ENCODE assay signal across 14 cellular contexts in the genomic region with DNA sequence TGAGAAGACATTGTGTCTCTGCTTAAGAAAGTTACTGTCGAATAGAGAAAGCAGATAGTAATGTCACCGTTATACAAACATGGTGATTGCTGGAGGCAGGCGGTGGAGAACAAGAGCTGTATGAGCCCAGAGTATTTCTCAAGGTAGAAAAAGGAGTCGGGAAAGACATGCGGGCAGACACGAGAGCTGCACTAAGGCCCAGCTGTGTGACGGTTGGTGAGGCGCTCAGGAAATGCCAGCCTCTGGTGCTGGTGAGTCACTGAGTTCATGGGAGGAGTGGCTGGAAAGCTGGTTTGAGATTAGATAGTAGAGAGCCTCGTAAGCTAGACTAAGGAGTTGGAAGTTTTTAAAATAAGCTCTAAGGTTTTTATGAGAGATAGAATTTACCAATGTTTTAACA.
A peak's percentile ranks its signal among the peaks of the same experiment; 100 is the strongest.
DNase-seq lines count a peak whose midpoint lies in the region; ATAC-seq, FAIRE-seq and TF ChIP-seq lines count a peak whose summit lies in the region.
"Had no signal": no experiment of that assay in that cellular context is flagged by ENCODE, and none has a peak within 500 bp of the region (broad histone marks: within the 10 kb centered on the region; RNA-seq: fewer than 3 reads in every experiment).

No MANE protein-coding gene starts in this region.

- TF ChIP-seq CTCF in H9 (conservative IDR thresholded peaks at IDR 0.05) (no peak), endothelial cell of umbilical vein (IDR thresholded peaks at IDR 0.05; ENCODE audit: extremely low read depth in 1 of 2, insufficient read depth in 1 of 2, low read depth in 1 of 2, low read length in 2 of 2) (no peak), omental fat pad (IDR thresholded peaks at IDR 0.05) (no peak), vagina (IDR thresholded peaks at IDR 0.05) (no peak)

- no peak overlapping the region for H4K91ac ChIP-seq in H9 (ENCODE audit: insufficient read length, low read depth, low read length)

- no peaks in the 10 kb centered on the region for H3K9me3 Mint-ChIP-seq in H9
- H3K9me3 Mint-ChIP-seq: memory B cell had no signal

- no CpG with 5 or more reads among the region's 9 CpGs for WGBS in H9 (ENCODE audit: extremely low coverage, insufficient read length, low lambda C conversion rate)

- peak; percentile 91 for FAIRE-seq in endothelial cell of umbilical vein (lab: Jason Lieb, UNC)
- FAIRE-seq: HepG2 had no signal

- no peaks in the 10 kb centered on the region for H3K79me2 ChIP-seq in H9 (ENCODE audit: insufficient read depth, low read length)
- no peaks in the 10 kb centered on the region for H3K79me2 ChIP-seq in endothelial cell of umbilical vein (ENCODE audit: control insufficient read depth, insufficient read depth, low read length)

- no peak overlapping the region for H3T11ph ChIP-seq in H9 (ENCODE audit: low read length)

- no peak overlapping the region for H2BK120ac ChIP-seq in H9 (ENCODE audit: low read depth, low read length, poor library complexity, severe bottlenecking)

- H3K4me1 Mint-ChIP-seq in H9 = peaks cover 0 to 4% of the 10 kb centered on the region in 2 experiments; a peak in 1 of 4 replicates

- H3K4me2 ChIP-seq in H9 (ENCODE audit: insufficient read depth, insufficient read length, low read length) (no peak overlapping the region), endothelial cell of umbilical vein (ENCODE audit: insufficient read depth, low read length) (peak overlapping the region; percentile 26)

- H4K8ac ChIP-seq in H9 (replicated peaks; ENCODE audit: insufficient read length, low read depth, low read length) = no peak overlapping the region

- H3K4me3 ChIP-seq in endothelial cell of umbilical vein (replicated peaks in 1 of 3; ENCODE audit: insufficient read depth in 1 of 3, low read depth in 1 of 3, low read length in 3 of 3) = no peak overlapping the region
- H3K4me3 ChIP-seq in vagina = no peak overlapping the region
- H3K4me3 ChIP-seq: breast epithelium, sigmoid colon had no signal

- DNase-seq in H9 (peak; percentile 29), RKO (ENCODE audit: low spot score) (peak; percentile 28), endothelial cell of umbilical vein (ENCODE audit: low read depth, low spot score) (peak; percentile 70), omental fat pad (ENCODE audit: low spot score) (no peak), vagina (ENCODE audit: extremely low spot score in 2 of 2) (no peak)
- DNase-seq: foreskin melanocyte, sigmoid colon, T-helper 1 cell had no signal

- no peak overlapping the region for H3K23ac ChIP-seq in H9 (ENCODE audit: insufficient read length, low read depth, low read length)

- H4K5ac ChIP-seq in H9 (ENCODE audit: insufficient read length, low read depth, low read length) = no peak overlapping the region

- no peak overlapping the region for H3K14ac ChIP-seq in H9 (ENCODE audit: insufficient read depth, low read length)

- no peaks in the 10 kb centered on the region for H3K9me3 ChIP-seq in H9 (ENCODE audit: control insufficient read depth, low read depth, low read length)
- H3K9me3 ChIP-seq in endothelial cell of umbilical vein (replicated peaks; ENCODE audit: control insufficient read depth, insufficient read depth, low read length) = no peaks in the 10 kb centered on the region
- H3K9me3 ChIP-seq in vagina = no peaks in the 10 kb centered on the region
- H3K9me3 ChIP-seq: breast epithelium, sigmoid colon had no signal

- H3K27ac Mint-ChIP-seq in H9 = no peak overlapping the region
- H3K27ac Mint-ChIP-seq: memory B cell had no signal

- no peak overlapping the region for H3K56ac ChIP-seq in H9 (ENCODE audit: insufficient read length, low read depth, low read length)

- H4K20me1 ChIP-seq in H9 (ENCODE audit: control insufficient read depth, insufficient read depth, insufficient read length) (no peaks in the 10 kb centered on the region), endothelial cell of umbilical vein (replicated peaks; ENCODE audit: control insufficient read depth, extremely low read depth, insufficient read depth, low read length) (no peaks in the 10 kb centered on the region)

- no peak overlapping the region for H2AK5ac ChIP-seq in H9 (ENCODE audit: insufficient read length, low read length)

- ATAC-seq in omental fat pad (ENCODE audit: low FRiP score) = peak; percentile 48
- ATAC-seq in HG03095 (IDR thresholded peaks at IDR 0.05; ENCODE audit: unreplicated experiment) = no peak
- no peak for ATAC-seq in GM21528 (IDR thresholded peaks at IDR 0.05; ENCODE audit: low FRiP score, unreplicated experiment)
- no peak for ATAC-seq in GM21619 (IDR thresholded peaks at IDR 0.05; ENCODE audit: unreplicated experiment)

- dilution Hi-C loops in endothelial cell of umbilical vein (cut with MboI; ENCODE audit: extremely low pct_ligation_motif_present, low sequenced_read_pairs) = no loop called here

- no peak overlapping the region for H2BK20ac ChIP-seq in H9 (ENCODE audit: low read depth, low read length, poor library complexity, severe bottlenecking)

- no peaks in the 10 kb centered on the region for H3K23me2 ChIP-seq in H9 (ENCODE audit: insufficient read length, low read depth, low read length, poor library complexity, severe bottlenecking)

- peaks cover 0 to 2% (median 0%) of the 10 kb centered on the region in 3 experiments; a peak in 1 of 7 replicates for H3K36me3 Mint-ChIP-seq in H9 (ENCODE audit: insufficient read depth in 1 of 3, low read depth in 3 of 3)

- TF ChIP-seq POLR2A in endothelial cell of umbilical vein (IDR thresholded peaks at IDR 0.05; ENCODE audit: low read depth, low read length) (no peak), vagina (IDR thresholded peaks at IDR 0.05) (no peak)

- no peak overlapping the region for H2BK12ac ChIP-seq in H9 (ENCODE audit: insufficient read length, low read depth, low read length)

- peaks cover 2% of the 10 kb centered on the region for H3K27me3 Mint-ChIP-seq in H9 (ENCODE audit: low read depth)

- H2BK15ac ChIP-seq in H9 (ENCODE audit: low read depth, low read length) = no peak overlapping the region

- no peak overlapping the region for H3K4ac ChIP-seq in H9 (ENCODE audit: low read depth, low read length)

- no TSS peak for BruUV-seq in endothelial cell of umbilical vein (replicated peaks; lab: Mats Ljungman, UMichigan)

- H2BK5ac ChIP-seq in H9 (ENCODE audit: insufficient read length, low read length) = no peak overlapping the region

- no peak overlapping the region for H3K4me3 Mint-ChIP-seq in H9
- H3K4me3 Mint-ChIP-seq: memory B cell had no signal

- H3K9ac ChIP-seq in H9 (ENCODE audit: extremely low read depth, insufficient read length, low read length) (no peak overlapping the region), endothelial cell of umbilical vein (replicated peaks; ENCODE audit: extremely low read depth, insufficient read depth, low read length) (no peak overlapping the region)

- POLR2A ChIA-PET in endothelial cell of umbilical vein (lab: Charles Lee) = interaction anchor here (0.9 kb wide), 1 partner anchor 390 kb away, joined by 5 read pairs; no protein-coding TSS in a partner anchor

- H3K27me3 ChIP-seq in H9 (ENCODE audit: insufficient read depth, low read length) (no peaks in the 10 kb centered on the region), endothelial cell of umbilical vein (ENCODE audit: control insufficient read depth in 2 of 2, insufficient read depth in 2 of 2, low read length in 2 of 2) (no peaks in the 10 kb centered on the region), vagina (no peaks in the 10 kb centered on the region)
- H3K27me3 ChIP-seq: breast epithelium, sigmoid colon had no signal

- no peak overlapping the region for H3K18ac ChIP-seq in H9 (ENCODE audit: insufficient read length, low read depth, low read length)

- H3K4me1 ChIP-seq in H9 (ENCODE audit: insufficient read depth, low read length) (no peaks in the 10 kb centered on the region), endothelial cell of umbilical vein (ENCODE audit: control insufficient read depth, extremely low read depth, insufficient read depth, low read length) (peaks cover 8% of the 10 kb centered on the region), vagina (peaks cover 5% of the 10 kb centered on the region)
- H3K4me1 ChIP-seq: breast epithelium had no signal

- H2AFZ ChIP-seq in H9 (ENCODE audit: low read length) (no peak overlapping the region), endothelial cell of umbilical vein (ENCODE audit: low read depth, low read length) (peak overlapping the region; percentile 81)

- CTCF ChIA-PET in endothelial cell of umbilical vein (lab: Charles Lee) = interaction anchor here (1.1 to 1.2 kb wide), 2 partner anchors 10 to 390 kb away, joined by 3 to 6 read pairs; no protein-coding TSS in a partner anchor

- no peaks in the 10 kb centered on the region for H3K79me1 ChIP-seq in H9 (ENCODE audit: insufficient read depth, low read depth, low read length, poor library complexity, severe bottlenecking)

- no peaks in the 10 kb centered on the region for H3K9me1 ChIP-seq in endothelial cell of umbilical vein (replicated peaks; ENCODE audit: control insufficient read depth, extremely low read depth, insufficient read depth, low read length)

- H3K36me3 ChIP-seq in endothelial cell of umbilical vein (ENCODE audit: control insufficient read depth in 2 of 2, extremely low read depth in 1 of 2, insufficient read depth in 2 of 2, low read length in 2 of 2) (no peaks in the 10 kb centered on the region), vagina (no peaks in the 10 kb centered on the region)
- H3K36me3 ChIP-seq: breast epithelium, sigmoid colon had no signal

- no peak overlapping the region for H3K27ac ChIP-seq in H9 (ENCODE audit: insufficient read length, low read depth, low read length)
- peak overlapping the region; percentile 49 for H3K27ac ChIP-seq in endothelial cell of umbilical vein (ENCODE audit: insufficient read depth, low read depth, low read length)
- no peak overlapping the region for H3K27ac ChIP-seq in vagina
- H3K27ac ChIP-seq: breast epithelium, sigmoid colon had no signal

- intact Hi-C loops in endothelial cell of umbilical vein (cut with micrococcal nuclease) (loop anchor here (1.0 to 5.0 kb wide), 4 partner anchors 44 to 494 kb away; no protein-coding TSS in a partner anchor), vagina (cut with DNase I) (no loop called here)

TF ChIP-seq in endothelial cell of umbilical vein, 7 proteins besides CTCF, POLR2A, EP300 and RAD21:
- TF ChIP-seq, protein P1, sequence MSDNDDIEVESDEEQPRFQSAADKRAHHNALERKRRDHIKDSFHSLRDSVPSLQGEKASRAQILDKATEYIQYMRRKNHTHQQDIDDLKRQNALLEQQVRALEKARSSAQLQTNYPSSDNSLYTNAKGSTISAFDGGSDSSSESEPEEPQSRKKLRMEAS (IDR thresholded peaks at IDR 0.05; ENCODE audit: insufficient read depth, insufficient read length) = no peak
- peak; percentile 72 for TF ChIP-seq JUN (IDR thresholded peaks at IDR 0.05; ENCODE audit: borderline replicate concordance, insufficient read depth, insufficient read length, low read depth)
- TF ChIP-seq GATA2 (IDR thresholded peaks at IDR 0.05; ENCODE audit: insufficient read depth, insufficient read length, low read depth, low read length) = peak; percentile 61
- peak; percentile 40 for TF ChIP-seq POLR2AphosphoS5 (IDR thresholded peaks at IDR 0.05; ENCODE audit: insufficient read depth, low read depth, low read length)
- no peak for TF ChIP-seq MYC (IDR thresholded peaks at IDR 0.05; ENCODE audit: low read depth, low read length)
- TF ChIP-seq EZH2 (IDR thresholded peaks at IDR 0.05; ENCODE audit: borderline replicate concordance, low read depth, low read length, severe bottlenecking) = no peak
- TF ChIP-seq FOS (IDR thresholded peaks at IDR 0.05; ENCODE audit: borderline replicate concordance, insufficient read depth, low read length) = peak; percentile 84

Comparison
In these comparisons a context has a peak if more than half of its experiments do, and no peak if none do; other contexts are left out.
1. DNase-seq: peak in H9 (single experiment), RKO (single experiment) and endothelial cell of umbilical vein (single experiment); none in omental fat pad (single experiment) and vagina (0 of 2).